ENCODE assay signal across 6 cellular contexts in the genomic region with DNA sequence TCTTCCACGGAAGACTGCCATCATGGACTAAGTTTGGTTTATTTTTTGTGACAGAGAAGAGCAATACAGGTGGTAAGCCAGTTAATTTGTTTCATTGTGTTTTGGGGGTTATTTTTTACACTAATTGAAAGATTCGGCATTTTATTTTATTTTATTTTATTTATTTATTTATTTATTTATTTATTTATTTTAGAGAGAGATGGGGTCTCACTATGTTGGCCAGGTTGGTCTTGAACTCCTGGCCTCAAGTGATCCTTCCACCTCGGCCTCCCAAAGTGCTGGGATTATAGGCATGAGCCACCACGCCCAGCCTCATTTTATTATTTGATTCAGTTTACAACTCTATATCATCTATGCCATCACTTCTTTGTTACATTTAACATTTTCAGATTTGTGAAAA. TPM values are rescaled to one million over a fixed set of nuclear protein-coding genes. Genes with fewer than 3 reads are reported as not detected.
DNase-seq lines count a peak whose midpoint lies in the region; ATAC-seq and TF ChIP-seq lines count a peak whose summit lies in the region.
"Not testable (repeated sequence)": the region's sequence is repeated elsewhere in the genome, so short reads cannot be mapped to it uniquely, and the experiment has no call there.

No MANE protein-coding gene starts in this region.

- not testable (repeated sequence) for DNase-seq in cardiac muscle cell (ENCODE audit: low read depth in 1 of 2, low spot score in 1 of 2); heart right ventricle; right atrium auricular region (ENCODE audit: low spot score); neural crest cell (ENCODE audit: low read depth, low spot score); testis

- H3K27ac ChIP-seq in HEK293 (ENCODE audit: extremely low read depth, low read depth, low read length), result not testable (repeated sequence)
- H3K27ac ChIP-seq in cardiac muscle cell, result peak overlapping the region; percentile 86
- peak overlapping the region in 8 of 10 donors; percentile 19 to 83 (median 70) for H3K27ac ChIP-seq in heart right ventricle
- H3K27ac ChIP-seq in right atrium auricular region, result peak overlapping the region; percentile 67 to 82
- H3K27ac ChIP-seq in testis, result peak overlapping the region; percentile 59 to 72

- H3K4me3 Mint-ChIP-seq in neural crest cell, result not testable (repeated sequence)

- TF ChIP-seq POLR2A in testis (IDR thresholded peaks at IDR 0.05), result not testable (repeated sequence)

- CTCF ChIA-PET in HEK293 (lab: Yijun Ruan, JAX), result interaction anchor here (0.5 to 1.0 kb wide), 4 partner anchors 16 to 224 kb away, joined by 3 to 4 read pairs (median 4); no protein-coding TSS in a partner anchor

- not testable (repeated sequence) for TF ChIP-seq CTCF in HEK293 (tag by site-specific recombination; IDR thresholded peaks at IDR 0.05); cardiac muscle cell (IDR thresholded peaks at IDR 0.05; ENCODE audit: low read depth, low read length); heart right ventricle (IDR thresholded peaks at IDR 0.05); right atrium auricular region (IDR thresholded peaks at IDR 0.05); neural crest cell (conservative IDR thresholded peaks at IDR 0.05); testis (IDR thresholded peaks at IDR 0.05)

- intact Hi-C loops in heart right ventricle (cut with DNase I) (loop anchor here in 4 of 10 donors (5.0 to 10.0 kb wide), 3 partner anchors 54 to 124 kb away; partner anchors contain the start of gene ATP2A2 (in 4 of the 4)), testis (cut with DNase I; ENCODE audit: low total_unique reads) (loop anchor here (10.0 kb wide), 1 partner anchor 124 kb away; no protein-coding TSS in a partner anchor)

- H3K4me3 ChIP-seq in HEK293 (ENCODE audit: low read depth, low read length); cardiac muscle cell; heart right ventricle; right atrium auricular region; testis: not testable (repeated sequence)

- H3K9me3 ChIP-seq in HEK293 (ENCODE audit: control insufficient read depth, insufficient read depth, low read depth, low read length); cardiac muscle cell (ENCODE audit: low read depth); heart right ventricle; right atrium auricular region; testis: not testable (repeated sequence)

- H3K36me3 ChIP-seq in HEK293 (ENCODE audit: control insufficient read depth in 2 of 2, insufficient read depth in 1 of 2, low read length in 2 of 2); cardiac muscle cell; heart right ventricle; right atrium auricular region; testis (ENCODE audit: low read depth, missing control alignments): not testable (repeated sequence)

- H3K4me1 ChIP-seq in HEK293 (ENCODE audit: control insufficient read depth, insufficient read depth, low read length) (peaks cover 13% of the 10 kb centered on the region), cardiac muscle cell (ENCODE audit: low read depth) (peaks cover 55% of the 10 kb centered on the region), heart right ventricle (peaks cover 2 to 42% (median 25%) of the 10 kb centered on the region in 9 donors), right atrium auricular region (peaks cover 0 to 49% of the 10 kb centered on the region in 2 donors), testis (peaks cover 54% of the 10 kb centered on the region)

- not testable (repeated sequence) for H3K4me1 Mint-ChIP-seq in neural crest cell

- not testable (repeated sequence) for ATAC-seq in heart right ventricle

- not testable (repeated sequence) for H3K27me3 ChIP-seq in cardiac muscle cell, heart right ventricle, right atrium auricular region, testis

- H3K36me3 Mint-ChIP-seq in neural crest cell (ENCODE audit: low read depth), result peaks cover 11% of the 10 kb centered on the region

- peak overlapping the region; percentile 17 for H3K27ac Mint-ChIP-seq in neural crest cell (ENCODE audit: unreplicated experiment)

- not testable (repeated sequence) for H3K27me3 Mint-ChIP-seq in neural crest cell (ENCODE audit: low read depth)

- 96 to 97% methylated on average over 4 of the region's 4 CpGs for WGBS in heart right ventricle, 2 donors
- WGBS in testis, 2 donors, result 89 to 94% methylated on average over 4 of the region's 4 CpGs

- POLR2A ChIA-PET in HEK293 (lab: Yijun Ruan, JAX), result interaction anchor here (0.9 kb wide), 1 partner anchor 28 kb away, joined by 4 read pairs; no protein-coding TSS in a partner anchor

- H3K9me3 Mint-ChIP-seq in neural crest cell, result not testable (repeated sequence)

TF ChIP-seq in HEK293, 187 proteins besides CTCF, POLR2A, EP300 and RAD21:
- TF ChIP-seq ZNF426 (tag by site-specific recombination; IDR thresholded peaks at IDR 0.05), result peak; percentile 24; the same call in 1 of the 2 replicates
- TF ChIP-seq ZNF394 (tag by site-specific recombination; IDR thresholded peaks at IDR 0.05; ENCODE audit: borderline replicate concordance), result peak; percentile 32; the same call in 1 of the 2 replicates
- TF ChIP-seq ZNF121 (tag by site-specific recombination; IDR thresholded peaks at IDR 0.05), result peak; percentile 72; the same call in 1 of the 2 replicates

RNA-seq across cellular contexts. Expression of gene ATP2A2, which starts 52.7 kb away (rescaled TPM):
- total RNA-seq in cardiac muscle cell (297 and 328 TPM in 2 replicates), heart right ventricle (1,000 to 10,000 TPM; 1,003 to 4,750 (median 1,632) TPM), right atrium auricular region (1,000 to 10,000 TPM; 1,597 to 3,086 TPM), neural crest cell (234 and 242 TPM in 2 replicates), testis (100 to 1,000 TPM; 205 to 226 TPM)
- polyA plus RNA-seq in cardiac muscle cell (300 and 400 TPM in 2 replicates), heart right ventricle (100 to 1,000 TPM; 316 to 678 TPM), testis (ENCODE audit: insufficient read depth, low read depth, low replicate concordance) (291 TPM)
